Comparison of ENCODE assay signal across 16 cellular contexts in genomic region chr7:82542665-82543064, GRCh38.
A peak's percentile ranks its signal among the peaks of the same experiment; 100 is the strongest.
DNase-seq lines count a peak whose midpoint lies in the region; ATAC-seq and TF ChIP-seq lines count a peak whose summit lies in the region.
"Had no signal": no experiment of that assay in that cellular context is flagged by ENCODE, and none has a peak within 500 bp of the region (broad histone marks: within the 10 kb centered on the region; RNA-seq: fewer than 3 reads in every experiment).

No MANE protein-coding gene starts in this region.

- H4K20me1 ChIP-seq in IMR-90 (ENCODE audit: insufficient read depth, low read length) (no peaks in the 10 kb centered on the region), neural cell (ENCODE audit: insufficient read depth) (no peaks in the 10 kb centered on the region)

- no CpG with 5 or more reads among the region's 2 CpGs for WGBS in IMR-90 (ENCODE audit: extremely low coverage in 2 of 2, insufficient read length in 1 of 2), 2 experiments

- peaks cover 1% of the 10 kb centered on the region; the same call in 1 of the 2 replicates for H3K4me1 ChIP-seq in IMR-90 (ENCODE audit: control insufficient read depth, insufficient read depth, low read length)
- H3K4me1 ChIP-seq: BE2C, pancreas, spleen had no signal

- H3K9ac ChIP-seq in IMR-90 (ENCODE audit: low read depth, low read length) (no peak overlapping the region), neural cell (ENCODE audit: low read length) (no peak overlapping the region)

- no peak overlapping the region for H3K14ac ChIP-seq in IMR-90 (replicated peaks; ENCODE audit: low read depth, low read length)

- DNase-seq in AG10803 (ENCODE audit: low read depth) (peak; percentile 54), IMR-90 (peak; percentile 93), dedifferentiated amniotic fluid mesenchymal stem cell (ENCODE audit: extremely low spot score) (peak; percentile 66), CD1c-positive myeloid dendritic cell (ENCODE audit: extremely low spot score) (no peak), NCI-H1930 (lab: John Stamatoyannopoulos, UW) (no peak)
- no peak for DNase-seq in natural killer cell treated with Interleukin-12 subunit alpha and Interleukin-12 subunit beta and Interleukin-15 and Interleukin-18, amount 100 ng/mL, for 72 hours (ENCODE audit: low spot score)
- DNase-seq: activated CD4-positive, alpha-beta T cell treated with anti-CD3 and anti-CD28 coated beads for 36 hours; activated T-cell treated with anti-CD3 and anti-CD28 coated beads, Interleukin-2, amount 50 U/mL, for 1 hour; BE2C; pancreas; SHP77; spleen had no signal

- no peak overlapping the region for H2BK15ac ChIP-seq in IMR-90 (ENCODE audit: low read depth, low read length)

- H4K91ac ChIP-seq in IMR-90 (ENCODE audit: insufficient read depth, low read depth, low read length): no peak overlapping the region

- H3K18ac ChIP-seq in IMR-90 (ENCODE audit: low read depth, low read length): no peak overlapping the region

- no peaks in the 10 kb centered on the region for H3K4me1 Mint-ChIP-seq in natural killer cell treated with Interleukin-12 subunit alpha and Interleukin-12 subunit beta and Interleukin-15 and Interleukin-18, amount 100 ng/mL, for 72 hours (ENCODE audit: low read depth in 2 of 2)
- H3K4me1 Mint-ChIP-seq: activated CD4-positive, alpha-beta T cell treated with anti-CD3 and anti-CD28 coated beads for 36 hours had no signal

- H3K27me3 ChIP-seq in IMR-90 (ENCODE audit: control insufficient read depth, insufficient read depth, low read length) (no peaks in the 10 kb centered on the region), neural cell (ENCODE audit: insufficient read depth, low read depth, low read length) (no peaks in the 10 kb centered on the region)
- H3K27me3 ChIP-seq: BE2C, pancreas, spleen had no signal

- no TSS peak for BruUV-seq in IMR-90 (replicated peaks; lab: Mats Ljungman, UMichigan)

- TF ChIP-seq EP300 in neural cell (conservative IDR thresholded peaks at IDR 0.05; ENCODE audit: poor library complexity, severe bottlenecking): no peak

- H3K56ac ChIP-seq in IMR-90 (ENCODE audit: extremely low read depth, insufficient read depth, low read length): no peak overlapping the region

- H3F3A ChIP-seq in neural cell (ENCODE audit: insufficient read depth, low read length, poor library complexity, severe bottlenecking): no peaks in the 10 kb centered on the region

- H2BK5ac ChIP-seq in IMR-90 (ENCODE audit: low read depth, low read length, poor library complexity, severe bottlenecking): peak overlapping the region; percentile 84

- ATAC-seq in IMR-90 (ENCODE audit: low read depth) (peak; percentile 70), HG02840 (IDR thresholded peaks at IDR 0.05; ENCODE audit: low FRiP score, unreplicated experiment) (no peak)
- no peak for ATAC-seq in natural killer cell treated with Interleukin-12 subunit alpha and Interleukin-12 subunit beta and Interleukin-15 and Interleukin-18, amount 100 ng/mL, for 72 hours
- ATAC-seq: activated CD4-positive, alpha-beta T cell treated with anti-CD3 and anti-CD28 coated beads for 36 hours; pancreas had no signal

- H2BK20ac ChIP-seq in IMR-90 (ENCODE audit: low read depth, low read length): no peak overlapping the region

- no peak overlapping the region for H4K5ac ChIP-seq in IMR-90 (ENCODE audit: low read depth, low read length)

- dilution Hi-C loops in IMR-90 (cut with HindIII; ENCODE audit: low sequenced_read_pairs, unreplicated experiment): no loop called here

- H3K4me3 ChIP-seq in AG10803 (ENCODE audit: low read length) (no peak overlapping the region), IMR-90 (ENCODE audit: insufficient read depth, low read depth, low read length) (no peak overlapping the region), neural cell (ENCODE audit: low read length) (no peak overlapping the region)
- H3K4me3 ChIP-seq: coronary artery, pancreas, spleen had no signal

- H3K27ac Mint-ChIP-seq in natural killer cell treated with Interleukin-12 subunit alpha and Interleukin-12 subunit beta and Interleukin-15 and Interleukin-18, amount 100 ng/mL, for 72 hours: no peak overlapping the region
- H3K27ac Mint-ChIP-seq: activated CD4-positive, alpha-beta T cell treated with anti-CD3 and anti-CD28 coated beads for 36 hours; stimulated activated naive CD8-positive, alpha-beta T cell treated with anti-CD3 and anti-CD28 coated beads, Interleukin-15, Interleukin-2, amounts not matched to agents 100 ng/mL and 50 ng/mL, for 24 hours had no signal

- H3K9me3 Mint-ChIP-seq in natural killer cell treated with Interleukin-12 subunit alpha and Interleukin-12 subunit beta and Interleukin-15 and Interleukin-18, amount 100 ng/mL, for 72 hours: peaks cover 4% of the 10 kb centered on the region
- H3K9me3 Mint-ChIP-seq: stimulated activated naive CD8-positive, alpha-beta T cell treated with anti-CD3 and anti-CD28 coated beads, Interleukin-15, Interleukin-2, amounts not matched to agents 100 ng/mL and 50 ng/mL, for 24 hours had no signal

- in situ Hi-C loops in IMR-90 (cut with MboI; ENCODE audit: low sequenced_read_pairs): no loop called here

- H3K27me3 Mint-ChIP-seq in natural killer cell treated with Interleukin-12 subunit alpha and Interleukin-12 subunit beta and Interleukin-15 and Interleukin-18, amount 100 ng/mL, for 72 hours: no peaks in the 10 kb centered on the region
- H3K27me3 Mint-ChIP-seq: activated CD4-positive, alpha-beta T cell treated with anti-CD3 and anti-CD28 coated beads for 36 hours; stimulated activated naive CD8-positive, alpha-beta T cell treated with anti-CD3 and anti-CD28 coated beads, Interleukin-15, Interleukin-2, amounts not matched to agents 100 ng/mL and 50 ng/mL, for 24 hours had no signal

- no peak overlapping the region for H4K8ac ChIP-seq in IMR-90 (ENCODE audit: low read depth in 2 of 2, low read length in 2 of 2)

- TF ChIP-seq POLR2A in IMR-90 (IDR thresholded peaks at IDR 0.05; ENCODE audit: low read depth, low read length): no peak

- intact Hi-C loops in IMR-90 (cut with micrococcal nuclease): loop anchor here (5.0 kb wide), 1 partner anchor 45 kb away; no protein-coding TSS in a partner anchor

- H3K36me3 ChIP-seq in IMR-90 (ENCODE audit: control insufficient read depth, insufficient read depth, low read length) (no peaks in the 10 kb centered on the region), neural cell (ENCODE audit: insufficient read depth, low read length) (no peaks in the 10 kb centered on the region)
- H3K36me3 ChIP-seq: BE2C, pancreas, spleen had no signal

- no peak overlapping the region for H3K23ac ChIP-seq in IMR-90 (ENCODE audit: low read depth, low read length)

- no peak overlapping the region for H3K4me3 Mint-ChIP-seq in natural killer cell treated with Interleukin-12 subunit alpha and Interleukin-12 subunit beta and Interleukin-15 and Interleukin-18, amount 100 ng/mL, for 72 hours
- H3K4me3 Mint-ChIP-seq: activated CD4-positive, alpha-beta T cell treated with anti-CD3 and anti-CD28 coated beads for 36 hours; stimulated activated naive CD8-positive, alpha-beta T cell treated with anti-CD3 and anti-CD28 coated beads, Interleukin-15, Interleukin-2, amounts not matched to agents 100 ng/mL and 50 ng/mL, for 24 hours had no signal

- H3K9me3 ChIP-seq in IMR-90 (ENCODE audit: control insufficient read depth, insufficient read depth, low read length) (no peaks in the 10 kb centered on the region), neural cell (ENCODE audit: low read length) (no peaks in the 10 kb centered on the region)
- H3K9me3 ChIP-seq: BE2C, pancreas, spleen had no signal

- no peaks in the 10 kb centered on the region for H3K36me3 Mint-ChIP-seq in natural killer cell treated with Interleukin-12 subunit alpha and Interleukin-12 subunit beta and Interleukin-15 and Interleukin-18, amount 100 ng/mL, for 72 hours

- no peaks in the 10 kb centered on the region for H3K79me2 ChIP-seq in neural cell (replicated peaks; ENCODE audit: insufficient read depth, low read length)

- no peaks in the 10 kb centered on the region for H3K9me2 ChIP-seq in neural cell (ENCODE audit: insufficient read depth, low read length)

- H3K9me1 ChIP-seq in IMR-90 (ENCODE audit: insufficient read depth, low read length): peaks cover 2% of the 10 kb centered on the region; the same call in 1 of the 2 replicates

- TF ChIP-seq CTCF in AG10803 (conservative IDR thresholded peaks at IDR 0.05; ENCODE audit: low read length) (no peak), IMR-90 (conservative IDR thresholded peaks at IDR 0.05; ENCODE audit: low read depth, low read length) (no peak), neural cell (IDR thresholded peaks at IDR 0.05; ENCODE audit: poor library complexity, severe bottlenecking) (no peak)

- no peak overlapping the region for H2BK120ac ChIP-seq in IMR-90 (ENCODE audit: low read depth, low read length)

- no peak overlapping the region for H2AK9ac ChIP-seq in IMR-90 (replicated peaks; ENCODE audit: low read depth, low read length, poor library complexity)

- H3K4ac ChIP-seq in IMR-90 (ENCODE audit: low read depth, low read length): no peak overlapping the region

- no peaks in the 10 kb centered on the region for H3K79me1 ChIP-seq in IMR-90 (ENCODE audit: low read depth in 1 of 2, low read length in 2 of 2)

- peak overlapping the region; percentile 3; the same call in 1 of the 2 replicates for H3K4me2 ChIP-seq in IMR-90 (ENCODE audit: low read depth, low read length)
- H3K4me2 ChIP-seq in neural cell (ENCODE audit: low read length): no peak overlapping the region

- POLR2A ChIA-PET in IMR-90 (lab: Charles Lee; ENCODE audit: unreplicated experiment): interaction anchor here (0.6 kb wide), 1 partner anchor 1624 kb away, joined by 7 read pairs; the partner anchor contains the start of gene SEMA3C

- TF ChIP-seq RAD21 in IMR-90 (IDR thresholded peaks at IDR 0.05; ENCODE audit: low read length) (no peak), neural cell (conservative IDR thresholded peaks at IDR 0.05) (no peak)

- CTCF ChIA-PET in IMR-90 (lab: Yijun Ruan, JAX): interaction anchor here (1.4 kb wide), 1 partner anchor 15 kb away, joined by 3 read pairs; no protein-coding TSS in a partner anchor

- H3K27ac ChIP-seq in IMR-90 (ENCODE audit: insufficient read depth, low read length) (no peak overlapping the region), neural cell (ENCODE audit: low read length) (no peak overlapping the region)
- H3K27ac ChIP-seq: coronary artery, pancreas, spleen had no signal

- H2AK5ac ChIP-seq in IMR-90 (ENCODE audit: low read depth, low read length): no peak overlapping the region

- no peak overlapping the region for H2AFZ ChIP-seq in IMR-90 (replicated peaks; ENCODE audit: low read length, poor library complexity)
- no peak overlapping the region for H2AFZ ChIP-seq in neural cell (ENCODE audit: low read depth, low read length)

TF ChIP-seq in IMR-90, 13 proteins besides CTCF, POLR2A, EP300 and RAD21 (continues in another document):
- TF ChIP-seq SMC3 (IDR thresholded peaks at IDR 0.05; ENCODE audit: low read depth, low read length): no peak
- peak; percentile 67 for TF ChIP-seq MAFK (IDR thresholded peaks at IDR 0.05; ENCODE audit: low read depth, low read length)
- TF ChIP-seq NFE2L2 (IDR thresholded peaks at IDR 0.05; ENCODE audit: low read depth, low read length): no peak

TF ChIP-seq in neural cell, 6 proteins besides CTCF, POLR2A, EP300 and RAD21 (continues in another document):
- TF ChIP-seq EZH2 (IDR thresholded peaks at IDR 0.05; ENCODE audit: borderline replicate concordance, insufficient read depth, low read length, poor library complexity, severe bottlenecking): no peak

Comparison
In these comparisons a context has a peak if more than half of its experiments do, and no peak if none do; other contexts are left out.
1. DNase-seq: peak in AG10803 (single experiment), IMR-90 (single experiment) and dedifferentiated amniotic fluid mesenchymal stem cell (single experiment); none in CD1c-positive myeloid dendritic cell (single experiment), NCI-H1930 (0 of 2) and natural killer cell treated with Interleukin-12 subunit alpha and Interleukin-12 subunit beta and Interleukin-15 and Interleukin-18, amount 100 ng/mL, for 72 hours (single experiment).